Comparison of ENCODE assay signal across 8 cellular contexts in the genomic region with DNA sequence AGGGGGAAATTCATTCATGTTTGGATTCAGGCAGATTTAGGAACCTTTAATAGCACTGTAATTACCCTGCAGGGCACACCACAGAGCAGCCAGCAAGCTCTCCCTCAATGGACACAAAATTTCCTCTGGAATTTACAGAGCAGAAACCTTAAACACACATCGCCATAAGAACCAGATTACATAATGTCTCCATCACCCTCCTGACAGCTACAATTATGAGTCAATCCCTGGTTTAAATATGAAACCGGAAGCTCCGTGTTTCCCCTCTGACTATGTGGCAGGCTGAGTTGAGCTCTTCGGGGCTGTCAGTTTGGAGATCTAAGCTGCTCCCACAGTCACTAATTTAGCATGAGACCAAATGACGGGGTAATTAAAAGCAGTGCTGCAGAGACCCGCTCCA.
DNase-seq lines count a peak whose midpoint lies in the region; ATAC-seq and TF ChIP-seq lines count a peak whose summit lies in the region.

No MANE protein-coding gene starts in this region.

- H3K4me1 Mint-ChIP-seq in brain: peaks cover 73% of the 10 kb centered on the region

- H3K27me3 Mint-ChIP-seq in brain: no peaks in the 10 kb centered on the region

- TF ChIP-seq CTCF in AG10803 (conservative IDR thresholded peaks at IDR 0.05; ENCODE audit: low read length): no peak
- TF ChIP-seq CTCF in brain (conservative IDR thresholded peaks at IDR 0.05): no peak

- DNase-seq in AG10803 (ENCODE audit: low read depth) (peak; percentile 65), NCI-H82 treated with DMSO at 0.1 percent for 48 hours (lab: John Stamatoyannopoulos, UW; ENCODE audit: unreplicated experiment) (peak; percentile 1), left kidney (ENCODE audit: low read depth, low spot score) (peak; percentile 46), substantia nigra (lab: John Stamatoyannopoulos, UW) (peak in 7 of 49 donors; percentile 6 to 32 (median 14)), NCI-H187 (lab: John Stamatoyannopoulos, UW) (no peak)

- H3K27ac ChIP-seq in substantia nigra (ENCODE audit: low read depth, low read length, poor library complexity, severe bottlenecking): peak overlapping the region; percentile 43

- no peaks in the 10 kb centered on the region for H3K9me3 Mint-ChIP-seq in brain

- ATAC-seq in GM18519 (IDR thresholded peaks at IDR 0.05; ENCODE audit: low FRiP score, unreplicated experiment): peak; percentile 83
- peak; percentile 74 for ATAC-seq in HG02970 (IDR thresholded peaks at IDR 0.05; ENCODE audit: low FRiP score, unreplicated experiment)

- H3K4me3 Mint-ChIP-seq in brain: peak overlapping the region; percentile 78 to 84 (median 80)

- H3K27ac Mint-ChIP-seq in brain: peak overlapping the region; percentile 77 to 100 (median 96)

- peak overlapping the region; percentile 30 for H3K4me3 ChIP-seq in AG10803 (ENCODE audit: low read length)

- no peaks in the 10 kb centered on the region for H3K36me3 Mint-ChIP-seq in brain

Comparison
In these comparisons a context has a peak if more than half of its experiments do, and no peak if none do; other contexts are left out.
1. DNase-seq: peak in AG10803 (single experiment), NCI-H82 treated with DMSO at 0.1 percent for 48 hours (single experiment) and left kidney (single experiment); none in NCI-H187 (0 of 2).